In the genomic region with DNA sequence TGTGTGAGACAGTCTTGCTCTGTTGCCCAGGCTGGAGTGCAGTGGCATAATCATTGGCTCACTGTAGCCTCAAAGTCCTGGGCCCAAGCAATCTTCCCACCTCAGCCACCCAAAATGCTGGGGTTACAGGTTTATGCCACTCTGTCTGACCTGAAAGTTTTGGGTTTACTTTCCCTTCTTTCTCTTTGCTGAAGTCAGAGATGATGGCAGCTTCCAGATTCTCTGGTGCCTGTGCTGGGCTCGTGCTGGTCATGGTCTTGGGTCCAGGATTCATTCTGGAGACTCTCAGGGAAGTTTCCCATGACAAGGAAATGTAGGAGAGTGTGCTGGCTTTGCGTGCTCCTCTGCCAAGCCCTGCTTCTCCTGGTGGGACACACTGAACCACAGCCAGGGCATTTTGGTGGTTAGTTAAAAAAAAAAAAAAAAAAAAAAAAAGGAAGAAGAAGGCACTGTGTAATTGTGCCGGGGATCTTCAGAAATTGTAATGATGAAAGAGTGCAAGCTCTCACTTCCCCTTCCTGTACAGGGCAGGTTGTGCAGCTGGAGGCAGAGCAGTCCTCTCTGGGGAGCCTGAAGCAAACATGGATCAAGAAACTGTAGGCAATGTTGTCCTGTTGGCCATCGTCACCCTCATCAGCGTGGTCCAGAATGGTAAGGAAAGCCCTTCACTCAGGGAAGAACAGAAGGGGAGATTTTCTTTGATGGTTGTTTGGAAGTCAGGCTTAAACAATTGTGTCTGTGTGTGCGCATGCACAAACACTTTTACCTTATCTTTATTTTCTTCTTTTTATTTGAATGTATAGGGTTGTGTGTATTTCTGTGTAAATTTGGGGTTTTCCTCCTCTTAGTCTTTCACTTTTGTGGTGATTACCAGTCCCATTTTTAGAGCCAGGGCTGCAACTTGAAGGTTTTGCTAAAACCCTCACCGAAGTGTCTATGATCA, we compare ENCODE assay signal across 1 cellular context.
A peak's percentile ranks its signal among the peaks of the same experiment; 100 is the strongest.
TF ChIP-seq lines count a peak whose summit lies in the region.

A gene (plus strand): TSS at position 519 of the 943 bp plus-strand sequence. CDS start 63 bp downstream, at position 582.

TF ChIP-seq in GM12878, 131 proteins besides CTCF, POLR2A, EP300 and RAD21 (continued from another document and continues in another):
- TF ChIP-seq, protein P1, sequence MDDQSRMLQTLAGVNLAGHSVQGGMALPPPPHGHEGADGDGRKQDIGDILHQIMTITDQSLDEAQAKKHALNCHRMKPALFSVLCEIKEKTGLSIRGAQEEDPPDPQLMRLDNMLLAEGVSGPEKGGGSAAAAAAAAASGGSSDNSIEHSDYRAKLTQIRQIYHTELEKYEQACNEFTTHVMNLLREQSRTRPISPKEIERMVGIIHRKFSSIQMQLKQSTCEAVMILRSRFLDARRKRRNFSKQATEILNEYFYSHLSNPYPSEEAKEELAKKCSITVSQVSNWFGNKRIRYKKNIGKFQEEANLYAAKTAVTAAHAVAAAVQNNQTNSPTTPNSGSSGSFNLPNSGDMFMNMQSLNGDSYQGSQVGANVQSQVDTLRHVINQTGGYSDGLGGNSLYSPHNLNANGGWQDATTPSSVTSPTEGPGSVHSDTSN (IDR thresholded peaks at IDR 0.05; ENCODE audit: insufficient replicate concordance, low read depth, low read length) = no peak
- TF ChIP-seq MXI1 (IDR thresholded peaks at IDR 0.05; ENCODE audit: low read depth, low read length) (peak; percentile 66; the same call in 1 of the 2 replicates), SP1 (IDR thresholded peaks at IDR 0.05; ENCODE audit: low read depth, low read length) (no peak), SMAD1 (IDR thresholded peaks at IDR 0.05; ENCODE audit: low read depth, partially characterized antibody) (no peak), ZNF207 (IDR thresholded peaks at IDR 0.05; ENCODE audit: borderline replicate concordance) (no peak), YY1 (IDR thresholded peaks at IDR 0.05; ENCODE audit: low read depth, low read length) (0 out of 2 replicates have a peak, but pooled peaks have one; percentile 16), DPF2 (IDR thresholded peaks at IDR 0.05) (peak; percentile 91), NFXL1 (IDR thresholded peaks at IDR 0.05; ENCODE audit: borderline replicate concordance) (no peak), CHD1 (IDR thresholded peaks at IDR 0.05; ENCODE audit: low read depth, low read length) (no peak), BCL11A (IDR thresholded peaks at IDR 0.05; ENCODE audit: low read depth, low read length) (peak; percentile 94), SRF (IDR thresholded peaks at IDR 0.05; ENCODE audit: low read depth in 2 of 2, low read length in 2 of 2) (no peak), RCOR1 (conservative IDR thresholded peaks at IDR 0.05; ENCODE audit: low read depth, low read length) (0 out of 2 replicates have a peak, but pooled peaks have one; percentile 81), SIN3A (IDR thresholded peaks at IDR 0.05; ENCODE audit: low read depth, low read length) (no peak), EED (IDR thresholded peaks at IDR 0.05; ENCODE audit: low read depth) (peak; percentile 92), IKZF1 (conservative IDR thresholded peaks at IDR 0.05) (peak; percentile 82), CREM (IDR thresholded peaks at IDR 0.05; ENCODE audit: low read depth) (peak; percentile 76; the same call in 1 of the 2 replicates), ZNF217 (IDR thresholded peaks at IDR 0.05) (peak; percentile 44; the same call in 1 of the 2 replicates), TBL1XR1 (IDR thresholded peaks at IDR 0.05; ENCODE audit: low read depth, low read length) (peak; percentile 53), MEF2A (IDR thresholded peaks at IDR 0.05; ENCODE audit: insufficient read depth, low read depth, low read length) (0 out of 2 replicates have a peak, but pooled peaks have one; percentile 42), HDGF (IDR thresholded peaks at IDR 0.05) (no peak), YBX1 (IDR thresholded peaks at IDR 0.05) (no peak), NFYA (IDR thresholded peaks at IDR 0.05; ENCODE audit: borderline replicate concordance, low read depth, low read length) (no peak), ZSCAN29 (IDR thresholded peaks at IDR 0.05) (no peak), ZZZ3 (IDR thresholded peaks at IDR 0.05; ENCODE audit: control insufficient read depth, insufficient read length, low read depth) (no peak), MEF2B (IDR thresholded peaks at IDR 0.05; ENCODE audit: partially characterized antibody, poor library complexity, severe bottlenecking) (peak; percentile 85), STAT3 (IDR thresholded peaks at IDR 0.05; ENCODE audit: low read depth, low read length) (0 out of 2 replicates have a peak, but pooled peaks have one; percentile 73), SREBF2 (IDR thresholded peaks at IDR 0.05; ENCODE audit: low read length) (no peak), ZNF24 (IDR thresholded peaks at IDR 0.05) (no peak), KDM1A (IDR thresholded peaks at IDR 0.05; ENCODE audit: borderline replicate concordance) (no peak), POU2F2 (IDR thresholded peaks at IDR 0.05; ENCODE audit: borderline replicate concordance, low read depth, low read length) (peak; percentile 40; the same call in 1 of the 3 replicates), FOXM1 (IDR thresholded peaks at IDR 0.05; ENCODE audit: low read depth, low read length) (peak; percentile 52; the same call in 1 of the 2 replicates), BACH1 (IDR thresholded peaks at IDR 0.05; ENCODE audit: borderline replicate concordance) (no peak; the same call in 1 of the 2 replicates), TAF1 (IDR thresholded peaks at IDR 0.05; ENCODE audit: borderline replicate concordance, low read depth, low read length) (peak; percentile 76), RELA (IDR thresholded peaks at IDR 0.05; ENCODE audit: borderline replicate concordance, partially characterized antibody) (peak; percentile 27), ZNF622 (IDR thresholded peaks at IDR 0.05) (no peak), FOS (IDR thresholded peaks at IDR 0.05; ENCODE audit: borderline replicate concordance, extremely low read depth, insufficient read length) (no peak), NBN (IDR thresholded peaks at IDR 0.05) (peak; percentile 85; the same call in 1 of the 2 replicates), STAT1 (conservative IDR thresholded peaks at IDR 0.05) (no peak), ZNF274 (IDR thresholded peaks at IDR 0.05; ENCODE audit: insufficient read depth, insufficient read length) (no peak)
- TF ChIP-seq, protein P2, sequence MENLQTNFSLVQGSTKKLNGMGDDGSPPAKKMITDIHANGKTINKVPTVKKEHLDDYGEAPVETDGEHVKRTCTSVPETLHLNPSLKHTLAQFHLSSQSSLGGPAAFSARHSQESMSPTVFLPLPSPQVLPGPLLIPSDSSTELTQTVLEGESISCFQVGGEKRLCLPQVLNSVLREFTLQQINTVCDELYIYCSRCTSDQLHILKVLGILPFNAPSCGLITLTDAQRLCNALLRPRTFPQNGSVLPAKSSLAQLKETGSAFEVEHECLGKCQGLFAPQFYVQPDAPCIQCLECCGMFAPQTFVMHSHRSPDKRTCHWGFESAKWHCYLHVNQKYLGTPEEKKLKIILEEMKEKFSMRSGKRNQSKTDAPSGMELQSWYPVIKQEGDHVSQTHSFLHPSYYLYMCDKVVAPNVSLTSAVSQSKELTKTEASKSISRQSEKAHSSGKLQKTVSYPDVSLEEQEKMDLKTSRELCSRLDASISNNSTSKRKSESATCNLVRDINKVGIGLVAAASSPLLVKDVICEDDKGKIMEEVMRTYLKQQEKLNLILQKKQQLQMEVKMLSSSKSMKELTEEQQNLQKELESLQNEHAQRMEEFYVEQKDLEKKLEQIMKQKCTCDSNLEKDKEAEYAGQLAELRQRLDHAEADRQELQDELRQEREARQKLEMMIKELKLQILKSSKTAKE (IDR thresholded peaks at IDR 0.05; ENCODE audit: low read depth, poor library complexity, severe bottlenecking) = peak; percentile 38
- TF ChIP-seq, protein P3, sequence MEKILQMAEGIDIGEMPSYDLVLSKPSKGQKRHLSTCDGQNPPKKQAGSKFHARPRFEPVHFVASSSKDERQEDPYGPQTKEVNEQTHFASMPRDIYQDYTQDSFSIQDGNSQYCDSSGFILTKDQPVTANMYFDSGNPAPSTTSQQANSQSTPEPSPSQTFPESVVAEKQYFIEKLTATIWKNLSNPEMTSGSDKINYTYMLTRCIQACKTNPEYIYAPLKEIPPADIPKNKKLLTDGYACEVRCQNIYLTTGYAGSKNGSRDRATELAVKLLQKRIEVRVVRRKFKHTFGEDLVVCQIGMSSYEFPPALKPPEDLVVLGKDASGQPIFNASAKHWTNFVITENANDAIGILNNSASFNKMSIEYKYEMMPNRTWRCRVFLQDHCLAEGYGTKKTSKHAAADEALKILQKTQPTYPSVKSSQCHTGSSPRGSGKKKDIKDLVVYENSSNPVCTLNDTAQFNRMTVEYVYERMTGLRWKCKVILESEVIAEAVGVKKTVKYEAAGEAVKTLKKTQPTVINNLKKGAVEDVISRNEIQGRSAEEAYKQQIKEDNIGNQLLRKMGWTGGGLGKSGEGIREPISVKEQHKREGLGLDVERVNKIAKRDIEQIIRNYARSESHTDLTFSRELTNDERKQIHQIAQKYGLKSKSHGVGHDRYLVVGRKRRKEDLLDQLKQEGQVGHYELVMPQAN (conservative IDR thresholded peaks at IDR 0.05) = 0 out of 2 replicates have a peak, but pooled peaks have one; percentile 17
- TF ChIP-seq, protein P4, sequence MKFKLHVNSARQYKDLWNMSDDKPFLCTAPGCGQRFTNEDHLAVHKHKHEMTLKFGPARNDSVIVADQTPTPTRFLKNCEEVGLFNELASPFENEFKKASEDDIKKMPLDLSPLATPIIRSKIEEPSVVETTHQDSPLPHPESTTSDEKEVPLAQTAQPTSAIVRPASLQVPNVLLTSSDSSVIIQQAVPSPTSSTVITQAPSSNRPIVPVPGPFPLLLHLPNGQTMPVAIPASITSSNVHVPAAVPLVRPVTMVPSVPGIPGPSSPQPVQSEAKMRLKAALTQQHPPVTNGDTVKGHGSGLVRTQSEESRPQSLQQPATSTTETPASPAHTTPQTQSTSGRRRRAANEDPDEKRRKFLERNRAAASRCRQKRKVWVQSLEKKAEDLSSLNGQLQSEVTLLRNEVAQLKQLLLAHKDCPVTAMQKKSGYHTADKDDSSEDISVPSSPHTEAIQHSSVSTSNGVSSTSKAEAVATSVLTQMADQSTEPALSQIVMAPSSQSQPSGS (IDR thresholded peaks at IDR 0.05; ENCODE audit: low read length) = peak; percentile 66; the same call in 1 of the 2 replicates
- TF ChIP-seq, protein P5, sequence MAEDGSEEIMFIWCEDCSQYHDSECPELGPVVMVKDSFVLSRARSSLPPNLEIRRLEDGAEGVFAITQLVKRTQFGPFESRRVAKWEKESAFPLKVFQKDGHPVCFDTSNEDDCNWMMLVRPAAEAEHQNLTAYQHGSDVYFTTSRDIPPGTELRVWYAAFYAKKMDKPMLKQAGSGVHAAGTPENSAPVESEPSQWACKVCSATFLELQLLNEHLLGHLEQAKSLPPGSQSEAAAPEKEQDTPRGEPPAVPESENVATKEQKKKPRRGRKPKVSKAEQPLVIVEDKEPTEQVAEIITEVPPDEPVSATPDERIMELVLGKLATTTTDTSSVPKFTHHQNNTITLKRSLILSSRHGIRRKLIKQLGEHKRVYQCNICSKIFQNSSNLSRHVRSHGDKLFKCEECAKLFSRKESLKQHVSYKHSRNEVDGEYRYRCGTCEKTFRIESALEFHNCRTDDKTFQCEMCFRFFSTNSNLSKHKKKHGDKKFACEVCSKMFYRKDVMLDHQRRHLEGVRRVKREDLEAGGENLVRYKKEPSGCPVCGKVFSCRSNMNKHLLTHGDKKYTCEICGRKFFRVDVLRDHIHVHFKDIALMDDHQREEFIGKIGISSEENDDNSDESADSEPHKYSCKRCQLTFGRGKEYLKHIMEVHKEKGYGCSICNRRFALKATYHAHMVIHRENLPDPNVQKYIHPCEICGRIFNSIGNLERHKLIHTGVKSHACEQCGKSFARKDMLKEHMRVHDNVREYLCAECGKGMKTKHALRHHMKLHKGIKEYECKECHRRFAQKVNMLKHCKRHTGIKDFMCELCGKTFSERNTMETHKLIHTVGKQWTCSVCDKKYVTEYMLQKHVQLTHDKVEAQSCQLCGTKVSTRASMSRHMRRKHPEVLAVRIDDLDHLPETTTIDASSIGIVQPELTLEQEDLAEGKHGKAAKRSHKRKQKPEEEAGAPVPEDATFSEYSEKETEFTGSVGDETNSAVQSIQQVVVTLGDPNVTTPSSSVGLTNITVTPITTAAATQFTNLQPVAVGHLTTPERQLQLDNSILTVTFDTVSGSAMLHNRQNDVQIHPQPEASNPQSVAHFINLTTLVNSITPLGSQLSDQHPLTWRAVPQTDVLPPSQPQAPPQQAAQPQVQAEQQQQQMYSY (CRISPR knock-in tag; IDR thresholded peaks at IDR 0.05) = no peak
- TF ChIP-seq, protein P6, sequence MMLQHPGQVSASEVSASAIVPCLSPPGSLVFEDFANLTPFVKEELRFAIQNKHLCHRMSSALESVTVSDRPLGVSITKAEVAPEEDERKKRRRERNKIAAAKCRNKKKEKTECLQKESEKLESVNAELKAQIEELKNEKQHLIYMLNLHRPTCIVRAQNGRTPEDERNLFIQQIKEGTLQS (IDR thresholded peaks at IDR 0.05; ENCODE audit: borderline replicate concordance, extremely low read depth, low read depth, low read length) = no peak
- TF ChIP-seq, protein P7, sequence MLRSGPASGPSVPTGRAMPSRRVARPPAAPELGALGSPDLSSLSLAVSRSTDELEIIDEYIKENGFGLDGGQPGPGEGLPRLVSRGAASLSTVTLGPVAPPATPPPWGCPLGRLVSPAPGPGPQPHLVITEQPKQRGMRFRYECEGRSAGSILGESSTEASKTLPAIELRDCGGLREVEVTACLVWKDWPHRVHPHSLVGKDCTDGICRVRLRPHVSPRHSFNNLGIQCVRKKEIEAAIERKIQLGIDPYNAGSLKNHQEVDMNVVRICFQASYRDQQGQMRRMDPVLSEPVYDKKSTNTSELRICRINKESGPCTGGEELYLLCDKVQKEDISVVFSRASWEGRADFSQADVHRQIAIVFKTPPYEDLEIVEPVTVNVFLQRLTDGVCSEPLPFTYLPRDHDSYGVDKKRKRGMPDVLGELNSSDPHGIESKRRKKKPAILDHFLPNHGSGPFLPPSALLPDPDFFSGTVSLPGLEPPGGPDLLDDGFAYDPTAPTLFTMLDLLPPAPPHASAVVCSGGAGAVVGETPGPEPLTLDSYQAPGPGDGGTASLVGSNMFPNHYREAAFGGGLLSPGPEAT (IDR thresholded peaks at IDR 0.05; ENCODE audit: low read depth) = peak; percentile 92
- TF ChIP-seq, protein P8, sequence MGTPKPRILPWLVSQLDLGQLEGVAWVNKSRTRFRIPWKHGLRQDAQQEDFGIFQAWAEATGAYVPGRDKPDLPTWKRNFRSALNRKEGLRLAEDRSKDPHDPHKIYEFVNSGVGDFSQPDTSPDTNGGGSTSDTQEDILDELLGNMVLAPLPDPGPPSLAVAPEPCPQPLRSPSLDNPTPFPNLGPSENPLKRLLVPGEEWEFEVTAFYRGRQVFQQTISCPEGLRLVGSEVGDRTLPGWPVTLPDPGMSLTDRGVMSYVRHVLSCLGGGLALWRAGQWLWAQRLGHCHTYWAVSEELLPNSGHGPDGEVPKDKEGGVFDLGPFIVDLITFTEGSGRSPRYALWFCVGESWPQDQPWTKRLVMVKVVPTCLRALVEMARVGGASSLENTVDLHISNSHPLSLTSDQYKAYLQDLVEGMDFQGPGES (IDR thresholded peaks at IDR 0.05) = no peak
